19 cellular contexts compared by ENCODE assay signal in the genomic region with DNA sequence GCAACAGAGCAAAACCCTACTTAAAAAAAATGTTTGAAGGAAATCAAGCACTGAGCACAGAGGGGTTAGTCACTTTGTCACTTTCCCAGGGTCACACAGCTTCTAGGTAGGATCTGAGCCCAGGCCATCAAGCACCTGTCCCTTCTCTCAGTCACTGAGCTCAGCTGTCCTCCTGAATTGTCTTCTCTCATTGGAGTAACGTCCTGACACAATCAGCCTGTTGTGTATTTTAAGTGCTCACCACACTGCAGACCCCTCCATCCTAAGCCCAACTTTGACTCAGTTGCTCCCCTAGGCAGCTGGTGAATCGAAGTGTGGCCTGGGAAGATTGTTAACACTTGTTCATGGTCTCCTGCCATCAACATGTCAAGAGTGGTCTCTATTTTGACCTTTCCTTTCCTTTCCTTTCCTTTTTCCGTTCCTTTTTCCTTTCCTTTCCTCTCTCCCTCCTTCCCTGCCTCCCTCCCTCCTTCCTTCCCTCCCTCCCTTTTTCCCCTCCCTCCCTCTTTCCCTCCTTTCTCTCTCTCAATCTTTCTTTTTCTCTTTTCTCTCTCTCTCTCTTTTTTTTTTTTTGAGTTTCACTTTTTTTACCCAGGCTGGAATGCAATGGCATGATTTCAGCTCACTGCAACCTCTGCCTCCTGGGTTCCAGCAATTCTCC.
"Had no signal": no experiment of that assay in that cellular context is flagged by ENCODE, and none has a peak within 500 bp of the region (broad histone marks: within the 10 kb centered on the region; RNA-seq: fewer than 3 reads in every experiment).

No MANE protein-coding gene starts in this region.

- H3K27ac ChIP-seq: epithelial cell of prostate, gastroesophageal sphincter, thoracic aorta had no signal

- H3K36me3 ChIP-seq: gastroesophageal sphincter, heart left ventricle, prostate gland, thoracic aorta had no signal

- H3K9me3 Mint-ChIP-seq: activated B cell treated with CpG ODN at 0.5 μM for 24 hours; activated naive CD8-positive, alpha-beta T cell treated with anti-CD3 and anti-CD28 coated beads for 36 hours; naive thymus-derived CD8-positive, alpha-beta T cell; T-helper 1 cell treated with Interleukin-12 subunit alpha and Interleukin-12 subunit beta and Interleukin-4 antibody, amounts not matched to agents 30 μg/mL and 1 μg/mL, for 36 hours had no signal

- DNase-seq: activated B cell treated with CpG ODN at 0.5 μM for 24 hours; activated CD4-positive, alpha-beta T cell treated with anti-CD3 and anti-CD28 coated beads for 36 hours; activated CD4-positive, alpha-beta T cell treated with anti-CD3 and anti-CD28 coated beads, Interleukin-2, amount 50 U/mL, for 48 hours; activated naive CD4-positive, alpha-beta T cell treated with Interleukin-2 at 50 U/mL for 16 hours; activated naive CD8-positive, alpha-beta T cell treated with anti-CD3 and anti-CD28 coated beads for 36 hours; activated T-cell treated with anti-CD3 and anti-CD28 coated beads, Interleukin-2, amount 50 U/mL, for 48 hours; amniotic stem cell; cortex of kidney; mesendoderm; naive thymus-derived CD8-positive, alpha-beta T cell; stimulated activated CD4-positive, alpha-beta T cell treated with anti-CD3 and anti-CD28 coated beads, Interleukin-4, amount 100 ng/mL, for 24 hours; stimulated activated naive CD4-positive, alpha-beta T cell treated with Interleukin-2 at 50 U/mL for 16 hours; T1000 had no signal

- H3K27ac Mint-ChIP-seq: activated B cell treated with CpG ODN at 0.5 μM for 24 hours; activated CD4-positive, alpha-beta T cell treated with anti-CD3 and anti-CD28 coated beads for 36 hours; activated naive CD8-positive, alpha-beta T cell treated with anti-CD3 and anti-CD28 coated beads for 36 hours; T-helper 1 cell treated with Interleukin-12 subunit alpha and Interleukin-12 subunit beta and Interleukin-4 antibody, amounts not matched to agents 30 μg/mL and 1 μg/mL, for 36 hours had no signal

- H3K27me3 Mint-ChIP-seq: activated CD4-positive, alpha-beta T cell treated with anti-CD3 and anti-CD28 coated beads for 36 hours; activated naive CD8-positive, alpha-beta T cell treated with anti-CD3 and anti-CD28 coated beads for 36 hours had no signal

- H3K36me3 Mint-ChIP-seq: activated naive CD8-positive, alpha-beta T cell treated with anti-CD3 and anti-CD28 coated beads for 36 hours; naive thymus-derived CD8-positive, alpha-beta T cell had no signal

- H3K4me3 ChIP-seq: gastroesophageal sphincter, heart left ventricle, prostate gland, thoracic aorta had no signal

- H3K4me1 Mint-ChIP-seq: activated B cell treated with CpG ODN at 0.5 μM for 24 hours; activated CD4-positive, alpha-beta T cell treated with anti-CD3 and anti-CD28 coated beads for 36 hours; activated naive CD8-positive, alpha-beta T cell treated with anti-CD3 and anti-CD28 coated beads for 36 hours had no signal

- H3K4me3 Mint-ChIP-seq: activated B cell treated with CpG ODN at 0.5 μM for 24 hours; activated CD4-positive, alpha-beta T cell treated with anti-CD3 and anti-CD28 coated beads for 36 hours; activated naive CD8-positive, alpha-beta T cell treated with anti-CD3 and anti-CD28 coated beads for 36 hours; naive thymus-derived CD8-positive, alpha-beta T cell; T-helper 1 cell treated with Interleukin-12 subunit alpha and Interleukin-12 subunit beta and Interleukin-4 antibody, amounts not matched to agents 30 μg/mL and 1 μg/mL, for 36 hours had no signal

- H3K27me3 ChIP-seq: heart left ventricle had no signal

- ATAC-seq: activated CD4-positive, alpha-beta T cell treated with anti-CD3 and anti-CD28 coated beads for 36 hours; naive thymus-derived CD8-positive, alpha-beta T cell had no signal

- H3K9me3 ChIP-seq: gastroesophageal sphincter, heart left ventricle, prostate gland, thoracic aorta had no signal
